In the genomic region with DNA sequence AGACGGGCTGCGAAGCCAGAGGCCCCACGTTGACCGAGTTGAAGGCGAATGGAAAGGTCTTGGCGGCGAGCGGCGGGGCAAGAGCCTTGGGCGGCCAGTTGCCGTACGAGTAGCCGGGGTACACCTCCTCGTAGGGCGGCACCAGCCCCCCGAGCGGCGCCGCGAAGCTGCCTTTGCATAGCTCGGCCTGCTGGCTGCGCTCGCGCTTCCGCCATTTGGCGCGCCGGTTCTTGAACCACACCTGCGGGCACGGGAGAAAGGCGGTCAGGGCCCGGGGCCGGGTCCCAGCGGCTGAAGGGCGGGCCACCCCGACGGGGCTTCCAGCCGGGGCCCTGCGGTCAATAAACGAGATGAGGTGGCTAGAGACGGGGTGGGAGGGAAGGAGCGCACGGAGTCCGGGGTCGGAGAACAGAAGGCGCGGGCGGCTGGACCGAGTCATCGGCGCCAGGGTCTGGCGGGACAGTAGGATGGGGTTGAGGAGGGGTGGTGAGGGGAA, we compare ENCODE assay signal across 8 cellular contexts. TPM values are rescaled to one million over a fixed set of nuclear protein-coding genes. Genes with fewer than 3 reads are reported as not detected.
A peak's percentile ranks its signal among the peaks of the same experiment; 100 is the strongest.
DNase-seq lines count a peak whose midpoint lies in the region; ATAC-seq and TF ChIP-seq lines count a peak whose summit lies in the region.

No MANE protein-coding gene starts in this region.

- H3K4me3 Mint-ChIP-seq in activated CD4-positive, alpha-beta memory T cell treated with anti-CD3 and anti-CD28 coated beads, Interleukin-2, amount 10 ng/mL, durations not matched to agents 7 days and 5 days = peak overlapping the region; percentile 73
- peak overlapping the region; percentile 68 for H3K4me3 Mint-ChIP-seq in nephron progenitor cell

- no peaks in the 10 kb centered on the region for H3K9me3 ChIP-seq in esophagus (ENCODE audit: control insufficient read depth in 2 of 2, insufficient read depth in 1 of 2, low read depth in 1 of 2, low read length in 1 of 2)
- no peaks in the 10 kb centered on the region for H3K9me3 ChIP-seq in OCI-LY7 (ENCODE audit: low read length)

- peaks cover 14% of the 10 kb centered on the region in 2 donors for H3K4me1 ChIP-seq in esophagus (ENCODE audit: control insufficient read depth in 2 of 2, insufficient read depth in 2 of 2, low read length in 1 of 2)
- H3K4me1 ChIP-seq in OCI-LY7 (ENCODE audit: insufficient read depth, low read length, poor library complexity, severe bottlenecking) = peaks cover 3% of the 10 kb centered on the region

- H4K20me1 ChIP-seq in OCI-LY7 (ENCODE audit: insufficient read depth, low read length) = no peaks in the 10 kb centered on the region

- no peak overlapping the region; the same call in 1 of the 2 replicates for H3K4me2 ChIP-seq in OCI-LY7 (ENCODE audit: low read length)

- H3K79me2 ChIP-seq in OCI-LY7 (ENCODE audit: insufficient read depth, low read depth, low read length) = no peaks in the 10 kb centered on the region

- no TSS peak for BruUV-seq in OCI-LY7 (replicated peaks; lab: Mats Ljungman, UMichigan)

- no peaks in the 10 kb centered on the region for H3K9me3 Mint-ChIP-seq in activated CD4-positive, alpha-beta memory T cell treated with anti-CD3 and anti-CD28 coated beads, Interleukin-2, amount 10 ng/mL, durations not matched to agents 7 days and 5 days
- H3K9me3 Mint-ChIP-seq in nephron progenitor cell = no peaks in the 10 kb centered on the region

- intact Hi-C loops in OCI-LY7 (cut with micrococcal nuclease; ENCODE audit: unreplicated experiment) = loop anchor here (1.0 kb wide), 1 partner anchor 168 kb away; no protein-coding TSS in a partner anchor

- H3K36me3 ChIP-seq in esophagus (ENCODE audit: control insufficient read depth in 2 of 2, insufficient read depth in 2 of 2, low read length in 1 of 2) (no peaks in the 10 kb centered on the region), OCI-LY7 (ENCODE audit: insufficient read depth, low read length) (no peaks in the 10 kb centered on the region)

- H3K27ac ChIP-seq in C4-2B (peak overlapping the region; percentile 2), esophagus (ENCODE audit: low read depth in 2 of 2, low read length in 1 of 2) (no peak overlapping the region), OCI-LY7 (ENCODE audit: low read depth, low read length, poor library complexity, severe bottlenecking) (no peak overlapping the region)

- H2AFZ ChIP-seq in OCI-LY7 (ENCODE audit: low read length) = no peak overlapping the region

- ATAC-seq in HG03521 (IDR thresholded peaks at IDR 0.05; ENCODE audit: unreplicated experiment) = no peak
- ATAC-seq in HG02759 (IDR thresholded peaks at IDR 0.05; ENCODE audit: unreplicated experiment) = no peak

- H3K27ac Mint-ChIP-seq in activated CD4-positive, alpha-beta memory T cell treated with anti-CD3 and anti-CD28 coated beads, Interleukin-2, amount 10 ng/mL, durations not matched to agents 7 days and 5 days = no peak overlapping the region
- H3K27ac Mint-ChIP-seq in nephron progenitor cell = no peak overlapping the region

- CTCF ChIA-PET in activated CD4-positive, alpha-beta memory T cell treated with anti-CD3 and anti-CD28 coated beads, Interleukin-2, amount 10 ng/mL, durations not matched to agents 7 days and 5 days (lab: Charles Lee) = interaction anchor here (0.6 to 12.8 kb wide), 49 partner anchors 9 to 415 kb away, joined by 3 to 593 read pairs (median 7); a partner anchor contains a TSS
- CTCF ChIA-PET in OCI-LY7 (lab: Charles Lee; ENCODE audit: unreplicated experiment) = no interaction called here

- peak overlapping the region; percentile 51 to 53 for H3K4me3 ChIP-seq in esophagus (ENCODE audit: low read depth in 1 of 2, low read length in 2 of 2)
- H3K4me3 ChIP-seq in OCI-LY7 (ENCODE audit: low read depth, low read length, poor library complexity, severe bottlenecking) = no peak overlapping the region

- peaks cover 63% of the 10 kb centered on the region for H3K27me3 Mint-ChIP-seq in activated CD4-positive, alpha-beta memory T cell treated with anti-CD3 and anti-CD28 coated beads, Interleukin-2, amount 10 ng/mL, durations not matched to agents 7 days and 5 days
- peaks cover 97% of the 10 kb centered on the region for H3K27me3 Mint-ChIP-seq in nephron progenitor cell (ENCODE audit: low read depth, poor library complexity)

- DNase-seq in HuH-7 (ENCODE audit: low spot score) (peak; percentile 68), nephron progenitor cell (peak; percentile 55), OCI-LY7 (ENCODE audit: low spot score) (no peak)
- DNase-seq in activated CD4-positive, alpha-beta memory T cell treated with anti-CD3 and anti-CD28 coated beads, Interleukin-2, amount 10 ng/mL, durations not matched to agents 7 days and 5 days = peak; percentile 61

- POLR2A ChIA-PET in activated CD4-positive, alpha-beta memory T cell treated with anti-CD3 and anti-CD28 coated beads, Interleukin-2, amount 10 ng/mL, durations not matched to agents 7 days and 5 days (lab: Charles Lee) = interaction anchor here (0.7 to 4.3 kb wide), 12 partner anchors 15 to 220 kb away, joined by 3 to 39 read pairs (median 6); a partner anchor contains a TSS
- POLR2A ChIA-PET in OCI-LY7 (lab: Charles Lee) = no interaction called here

- 1 to 2% methylated on average over 44 to 52 of the region's 52 CpGs for WGBS in esophagus, 2 donors

- no peaks in the 10 kb centered on the region for H3K9me2 ChIP-seq in OCI-LY7 (ENCODE audit: insufficient read depth, low read length)

- TF ChIP-seq CTCF in C4-2B (conservative IDR thresholded peaks at IDR 0.05) = no peak
- no peak for TF ChIP-seq CTCF in nephron progenitor cell (IDR thresholded peaks at IDR 0.05)
- no peak for TF ChIP-seq CTCF in OCI-LY7 (conservative IDR thresholded peaks at IDR 0.05; ENCODE audit: low read length)

- no peaks in the 10 kb centered on the region for H3K36me3 Mint-ChIP-seq in activated CD4-positive, alpha-beta memory T cell treated with anti-CD3 and anti-CD28 coated beads, Interleukin-2, amount 10 ng/mL, durations not matched to agents 7 days and 5 days (ENCODE audit: low read depth)
- no peaks in the 10 kb centered on the region for H3K36me3 Mint-ChIP-seq in nephron progenitor cell (ENCODE audit: low read depth)

- H3K27me3 ChIP-seq in esophagus (ENCODE audit: control insufficient read depth in 1 of 2, insufficient read depth in 2 of 2, low read length in 2 of 2) = peaks cover 5 to 10% of the 10 kb centered on the region in 2 donors

- H3K4me1 Mint-ChIP-seq in activated CD4-positive, alpha-beta memory T cell treated with anti-CD3 and anti-CD28 coated beads, Interleukin-2, amount 10 ng/mL, durations not matched to agents 7 days and 5 days = peaks cover 24% of the 10 kb centered on the region
- peaks cover 30% of the 10 kb centered on the region for H3K4me1 Mint-ChIP-seq in nephron progenitor cell

RNA-seq across cellular contexts. Expression of a gene that starts 4.8 kb away (rescaled TPM):
- total RNA-seq in activated CD4-positive, alpha-beta memory T cell treated with anti-CD3 and anti-CD28 coated beads, Interleukin-2, amount 10 ng/mL, durations not matched to agents 7 days and 5 days = not detected
- polyA plus RNA-seq in esophagus = under 1 TPM in 1 of 2 donors, not detected in 1; 0.02 TPM
- 0.62 TPM in 1 of 2 replicates, not detected in the other for total RNA-seq in OCI-LY7 (2014; rRNA removed; shearing (Covaris generic))
- 0.48 TPM in 1 of 2 replicates, not detected in the other for total RNA-seq in OCI-LY7 (2022)

RNA-seq across cellular contexts. Expression of a gene that starts 10.4 kb away (rescaled TPM):
- total RNA-seq in activated CD4-positive, alpha-beta memory T cell treated with anti-CD3 and anti-CD28 coated beads, Interleukin-2, amount 10 ng/mL, durations not matched to agents 7 days and 5 days = not detected
- polyA plus RNA-seq in esophagus = not detected
- not detected in 2 replicates for total RNA-seq in OCI-LY7 (2014; rRNA removed; shearing (Covaris generic))
- not detected in 2 replicates for total RNA-seq in OCI-LY7 (2022)

RNA-seq across cellular contexts. Expression of a gene that starts 14.4 kb away (rescaled TPM):
- total RNA-seq in activated CD4-positive, alpha-beta memory T cell treated with anti-CD3 and anti-CD28 coated beads, Interleukin-2, amount 10 ng/mL, durations not matched to agents 7 days and 5 days = 10 to 100 TPM; 42.4 to 43.1 TPM
- 10 to 100 TPM; 11.4 to 11.7 TPM for polyA plus RNA-seq in esophagus
- total RNA-seq in OCI-LY7 (2014; rRNA removed; shearing (Covaris generic)) = 13.8 and 17.8 TPM in 2 replicates
- 33.4 and 36.9 TPM in 2 replicates for total RNA-seq in OCI-LY7 (2022)
